8 cellular contexts compared by ENCODE assay signal in the genomic region with DNA sequence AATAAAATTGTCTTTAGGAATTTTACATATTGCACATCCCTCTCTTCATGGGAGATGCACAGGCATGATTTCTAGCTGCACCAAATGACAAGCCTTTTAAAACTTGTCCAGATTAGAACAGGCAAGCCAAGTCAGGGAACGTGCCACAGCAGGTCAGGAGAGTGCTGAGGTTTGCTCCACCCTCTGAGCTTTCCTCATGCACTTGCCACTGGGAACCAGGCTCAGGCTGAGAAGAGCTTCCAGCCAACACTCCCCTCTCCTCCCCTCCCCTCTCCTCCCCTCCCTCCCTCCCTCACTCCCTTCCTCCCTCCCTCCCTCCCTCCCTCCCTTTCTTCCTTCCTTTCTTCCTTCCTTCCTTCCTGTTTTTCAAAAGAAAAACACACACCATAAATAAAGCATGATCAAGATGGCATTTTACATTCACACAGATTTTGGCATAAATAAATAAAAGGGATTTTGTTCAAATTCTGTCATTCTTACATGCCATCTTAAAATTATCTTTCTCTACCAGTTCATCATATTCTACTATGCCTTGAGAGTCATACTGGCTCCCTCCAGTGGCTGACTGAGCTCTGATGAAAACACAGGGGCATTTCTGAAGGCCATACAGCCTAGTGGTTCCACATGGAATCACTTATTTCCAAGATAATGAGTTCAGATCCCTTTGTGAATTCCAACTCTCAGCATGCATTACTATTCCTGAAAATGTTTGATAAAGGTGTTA.
DNase-seq lines count a peak whose midpoint lies in the region; TF ChIP-seq lines count a peak whose summit lies in the region.

No MANE protein-coding gene starts in this region.

- intact Hi-C loops in activated CD4-positive, alpha-beta T cell treated with anti-CD3 and anti-CD28 coated beads, Interleukin-2, amount 10 ng/mL, durations not matched to agents 24 days and 14 days (cut with micrococcal nuclease) = loop anchor here (5.0 kb wide), 1 partner anchor 769 kb away; no protein-coding TSS in a partner anchor
- intact Hi-C loops in ascending aorta (cut with DNase I) = loop anchor here (10.0 kb wide), 1 partner anchor 766 kb away; no protein-coding TSS in a partner anchor
- intact Hi-C loops in vagina (cut with DNase I) = no loop called here

- no peak overlapping the region for H3K4me3 ChIP-seq in ascending aorta
- no peak overlapping the region for H3K4me3 ChIP-seq in suprapubic skin
- H3K4me3 ChIP-seq in vagina = no peak overlapping the region

- no peak overlapping the region for H3K4me3 Mint-ChIP-seq in activated CD4-positive, alpha-beta T cell treated with anti-CD3 and anti-CD28 coated beads, Interleukin-2, amount 10 ng/mL, durations not matched to agents 24 days and 14 days

- no peaks in the 10 kb centered on the region for H3K4me1 Mint-ChIP-seq in activated CD4-positive, alpha-beta T cell treated with anti-CD3 and anti-CD28 coated beads, Interleukin-2, amount 10 ng/mL, durations not matched to agents 24 days and 14 days

- H3K27me3 ChIP-seq in ascending aorta (no peaks in the 10 kb centered on the region), suprapubic skin (no peaks in the 10 kb centered on the region), vagina (no peaks in the 10 kb centered on the region)

- WGBS in suprapubic skin = 13% methylated on average over 1 of the region's 1 CpG

- TF ChIP-seq EP300 in suprapubic skin (IDR thresholded peaks at IDR 0.05) = no peak

- no peaks in the 10 kb centered on the region for H3K27me3 Mint-ChIP-seq in activated CD4-positive, alpha-beta T cell treated with anti-CD3 and anti-CD28 coated beads, Interleukin-2, amount 10 ng/mL, durations not matched to agents 24 days and 14 days

- no peaks in the 10 kb centered on the region for H3K9me3 Mint-ChIP-seq in activated CD4-positive, alpha-beta T cell treated with anti-CD3 and anti-CD28 coated beads, Interleukin-2, amount 10 ng/mL, durations not matched to agents 24 days and 14 days

- no peaks in the 10 kb centered on the region for H3K36me3 Mint-ChIP-seq in activated CD4-positive, alpha-beta T cell treated with anti-CD3 and anti-CD28 coated beads, Interleukin-2, amount 10 ng/mL, durations not matched to agents 24 days and 14 days (ENCODE audit: low read depth)

- no peak for TF ChIP-seq POLR2A in suprapubic skin (IDR thresholded peaks at IDR 0.05)
- TF ChIP-seq POLR2A in vagina (IDR thresholded peaks at IDR 0.05) = no peak

- DNase-seq in activated CD4-positive, alpha-beta T cell treated with anti-CD3 and anti-CD28 coated beads, Interleukin-2, amount 10 ng/mL, durations not matched to agents 24 days and 14 days = peak; percentile 63
- no peak for DNase-seq in activated CD4-positive, alpha-beta T cell treated with anti-CD3 and anti-CD28 coated beads for 4 hours
- DNase-seq in HCEC 1CT (peak; percentile 51), NCI-H1105 treated with DMSO at 0.1 percent for 48 hours (lab: John Stamatoyannopoulos, UW) (peak; percentile 55), ascending aorta (ENCODE audit: low spot score in 2 of 2) (no peak), iPS DF 4.7 (ENCODE audit: extremely low read depth, low spot score) (peak; percentile 46), suprapubic skin (ENCODE audit: low spot score in 2 of 2) (no peak), vagina (ENCODE audit: extremely low spot score in 2 of 2) (no peak)

- H3K27ac Mint-ChIP-seq in activated CD4-positive, alpha-beta T cell treated with anti-CD3 and anti-CD28 coated beads, Interleukin-2, amount 10 ng/mL, durations not matched to agents 24 days and 14 days = no peak overlapping the region

- H3K9me3 ChIP-seq in ascending aorta = no peaks in the 10 kb centered on the region
- no peaks in the 10 kb centered on the region for H3K9me3 ChIP-seq in suprapubic skin
- no peaks in the 10 kb centered on the region for H3K9me3 ChIP-seq in vagina

- no peak overlapping the region for H3K27ac ChIP-seq in ascending aorta
- no peak overlapping the region for H3K27ac ChIP-seq in suprapubic skin
- H3K27ac ChIP-seq in vagina = no peak overlapping the region

- H3K36me3 ChIP-seq in ascending aorta (no peaks in the 10 kb centered on the region), suprapubic skin (no peaks in the 10 kb centered on the region), vagina (no peaks in the 10 kb centered on the region)

- TF ChIP-seq CTCF in ascending aorta (IDR thresholded peaks at IDR 0.05) (peak; percentile 44 to 73 (median 67)), suprapubic skin (IDR thresholded peaks at IDR 0.05) (peak; percentile 49 to 78), vagina (IDR thresholded peaks at IDR 0.05) (peak in 1 of 3 experiments; percentile 38)

- H3K4me1 ChIP-seq in ascending aorta = no peaks in the 10 kb centered on the region
- H3K4me1 ChIP-seq in suprapubic skin = peaks cover 23% of the 10 kb centered on the region
- peaks cover 5% of the 10 kb centered on the region for H3K4me1 ChIP-seq in vagina

Comparison
In these comparisons a context has a peak if more than half of its experiments do, and no peak if none do; other contexts are left out.
1. DNase-seq: peak in activated CD4-positive, alpha-beta T cell treated with anti-CD3 and anti-CD28 coated beads, Interleukin-2, amount 10 ng/mL, durations not matched to agents 24 days and 14 days (single experiment), HCEC 1CT (single experiment), NCI-H1105 treated with DMSO at 0.1 percent for 48 hours (single experiment) and iPS DF 4.7 (single experiment); none in activated CD4-positive, alpha-beta T cell treated with anti-CD3 and anti-CD28 coated beads for 4 hours (0 of 2), ascending aorta (0 of 2), suprapubic skin (0 of 2) and vagina (0 of 2).